14 cellular contexts compared by ENCODE assay signal in the genomic region with DNA sequence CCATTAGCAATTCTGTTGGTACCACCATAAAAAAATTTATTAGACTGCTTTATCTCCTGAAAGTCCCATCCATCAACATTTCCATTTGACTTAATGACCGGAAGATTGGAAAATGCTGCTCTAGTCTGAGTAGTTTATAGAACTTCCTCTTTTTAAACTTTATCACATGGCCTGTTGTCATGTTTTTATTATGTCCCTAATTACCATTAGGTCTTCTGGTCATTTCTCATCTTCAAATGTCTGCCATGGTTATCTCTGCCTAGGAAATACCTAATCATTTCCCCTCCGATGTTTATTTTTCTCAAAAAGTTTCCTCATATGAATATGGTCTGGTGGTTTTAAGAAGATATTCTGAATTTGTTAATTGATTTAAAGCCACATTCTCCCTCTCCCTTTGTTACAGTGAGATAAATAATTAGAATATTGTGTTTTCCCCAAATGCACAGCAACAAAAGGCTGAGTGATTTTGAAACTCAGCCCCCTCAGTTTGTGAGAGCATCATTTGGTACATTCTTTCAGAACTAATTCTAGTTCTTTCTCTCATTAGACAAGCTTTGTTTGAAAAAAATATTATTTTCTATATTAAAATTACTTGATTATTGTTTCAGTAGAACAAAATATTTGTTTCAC.
"Had no signal": no experiment of that assay in that cellular context is flagged by ENCODE, and none has a peak within 500 bp of the region (broad histone marks: within the 10 kb centered on the region; RNA-seq: fewer than 3 reads in every experiment).

No MANE protein-coding gene starts in this region.

- H3K36me3 ChIP-seq: colonic mucosa, right lobe of liver, tibial nerve had no signal

- H3K4me3 ChIP-seq: colonic mucosa, psoas muscle, right lobe of liver, tibial nerve had no signal

- H3K27me3 ChIP-seq: colonic mucosa, foreskin keratinocyte, right lobe of liver, tibial nerve had no signal

- ATAC-seq: foreskin keratinocyte; naive thymus-derived CD4-positive, alpha-beta T cell; psoas muscle; right lobe of liver; stimulated activated effector memory CD8-positive, alpha-beta T cell treated with anti-CD3 and anti-CD28 coated beads, Interleukin-12 subunit alpha, Interleukin-12 subunit beta, amount 100 ng/mL, for 72 hours had no signal

- DNase-seq: colonic mucosa; dermis blood vessel endothelial cell; foreskin keratinocyte; head of caudate nucleus; hippocampal formation; naive thymus-derived CD4-positive, alpha-beta T cell; nephron progenitor cell; psoas muscle; retina; right lobe of liver; stimulated activated CD4-positive, alpha-beta T cell treated with anti-CD3 and anti-CD28 coated beads, Interleukin-4, amount 100 ng/mL, for 1 hour; stimulated activated CD8-positive, alpha-beta memory T cell treated with anti-CD3 and anti-CD28 coated beads, Interleukin-4, amount 100 ng/mL, for 48 hours had no signal

- H3K9me3 ChIP-seq: colonic mucosa, psoas muscle, right lobe of liver, tibial nerve had no signal

- H3K4me1 ChIP-seq: colonic mucosa, foreskin keratinocyte, psoas muscle, right lobe of liver, tibial nerve had no signal

- H3K27ac ChIP-seq: colonic mucosa, foreskin keratinocyte, psoas muscle, right lobe of liver, tibial nerve had no signal
